Comparison of ENCODE assay signal across 20 cellular contexts in the genomic region with DNA sequence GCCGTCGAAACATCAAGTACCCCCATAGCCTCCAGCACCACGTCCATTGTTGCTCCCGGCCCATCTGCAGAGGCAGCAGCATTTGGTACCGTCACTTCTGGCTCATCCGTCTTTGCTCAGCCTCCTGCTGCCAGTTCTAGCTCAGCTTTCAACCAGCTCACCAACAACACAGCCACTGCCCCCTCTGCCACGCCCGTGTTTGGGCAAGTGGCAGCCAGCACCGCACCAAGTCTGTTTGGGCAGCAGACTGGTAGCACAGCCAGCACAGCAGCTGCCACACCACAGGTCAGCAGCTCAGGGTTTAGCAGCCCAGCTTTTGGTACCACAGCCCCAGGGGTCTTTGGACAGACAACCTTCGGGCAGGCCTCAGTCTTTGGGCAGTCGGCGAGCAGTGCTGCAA.
"Had no signal": no experiment of that assay in that cellular context is flagged by ENCODE, and none has a peak within 500 bp of the region (broad histone marks: within the 10 kb centered on the region; RNA-seq: fewer than 3 reads in every experiment).

No MANE protein-coding gene starts in this region.

- H3K27me3 ChIP-seq: colonic mucosa, foreskin keratinocyte, neutrophil, suprapubic skin, thyroid gland, uterus had no signal

- H3K9me3 Mint-ChIP-seq: endodermal cell; naive thymus-derived CD4-positive, alpha-beta T cell; nephron progenitor cell; type B pancreatic cell had no signal

- H3K27ac ChIP-seq: colonic mucosa, foreskin keratinocyte, neutrophil, psoas muscle, skin epidermis, suprapubic skin, thyroid gland, uterus had no signal

- H3K4me3 ChIP-seq: colonic mucosa, psoas muscle, skin epidermis, suprapubic skin, thyroid gland, uterus had no signal

- DNase-seq: colonic mucosa; effector CD4-positive, alpha-beta T cell; endodermal cell; erythroblast; foreskin keratinocyte; left colon; mesendoderm; naive thymus-derived CD4-positive, alpha-beta T cell; nephron progenitor cell; psoas muscle; retina; stimulated activated naive CD4-positive, alpha-beta T cell treated with Interleukin-2 at 50 U/mL for 16 hours; thyroid gland; uterus had no signal

- H3K27ac Mint-ChIP-seq: endodermal cell, nephron progenitor cell, type B pancreatic cell had no signal

- H3K27me3 Mint-ChIP-seq: naive thymus-derived CD4-positive, alpha-beta T cell; type B pancreatic cell had no signal

- H3K4me1 ChIP-seq: colonic mucosa, foreskin keratinocyte, psoas muscle, suprapubic skin, thyroid gland, uterus had no signal

- H3K4me1 Mint-ChIP-seq: endodermal cell, nephron progenitor cell had no signal

- FAIRE-seq: endothelial cell of umbilical vein had no signal

- H3K4me3 Mint-ChIP-seq: endodermal cell; naive thymus-derived CD4-positive, alpha-beta T cell; nephron progenitor cell; type B pancreatic cell had no signal

- ATAC-seq: foreskin keratinocyte; left colon; naive thymus-derived CD4-positive, alpha-beta T cell; sciatic nerve had no signal

- H3K9me3 ChIP-seq: colonic mucosa, neutrophil, psoas muscle, suprapubic skin, thyroid gland, uterus had no signal

- H3K36me3 ChIP-seq: uterus had no signal
